In genomic region chr3:146218880-146219866, GRCh38 we compare ENCODE assay signal across 1 cellular context.
TF ChIP-seq lines count a peak whose summit lies in the region.

No MANE protein-coding gene starts in this region.

TF ChIP-seq in GM23338, 12 proteins besides CTCF, POLR2A, EP300 and RAD21 (continued from another document):
- TF ChIP-seq ZNF462 (CRISPR knock-in tag; IDR thresholded peaks at IDR 0.05) (no peak), NANOG (IDR thresholded peaks at IDR 0.05; ENCODE audit: borderline replicate concordance) (no peak), CREB1 (CRISPR knock-in tag; IDR thresholded peaks at IDR 0.05; ENCODE audit: low read depth) (no peak)
